ENCODE assay signal across 8 cellular contexts in the genomic region with DNA sequence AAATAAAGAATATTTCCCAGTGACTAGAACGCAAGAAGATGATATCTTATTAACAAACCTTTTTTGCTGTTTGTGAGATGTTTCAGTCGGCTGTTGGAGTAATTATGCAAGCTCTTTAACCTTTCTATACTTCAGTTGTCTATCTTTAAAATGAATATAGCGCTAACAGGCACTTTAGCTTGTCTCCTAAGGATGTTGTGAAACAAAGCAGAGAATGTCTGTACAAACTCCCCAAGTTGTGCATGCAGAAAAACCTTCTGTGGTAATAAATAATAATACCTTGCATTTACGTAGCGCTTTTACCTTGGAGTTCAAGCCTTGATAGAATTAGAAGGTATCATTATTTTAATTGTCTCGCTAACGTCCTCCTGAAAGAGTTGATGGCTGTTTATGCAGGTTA. TPM values are rescaled to one million over a fixed set of nuclear protein-coding genes. Genes with fewer than 3 reads are reported as not detected.
DNase-seq lines count a peak whose midpoint lies in the region; ATAC-seq and TF ChIP-seq lines count a peak whose summit lies in the region.

No MANE protein-coding gene starts in this region.

- H3K36me3 ChIP-seq in mesenchymal stem cell (ENCODE audit: control insufficient read depth in 1 of 2, insufficient read depth in 2 of 2, low read depth in 1 of 2, low read length in 2 of 2) = no peaks in the 10 kb centered on the region
- no peaks in the 10 kb centered on the region for H3K36me3 ChIP-seq in thymus (ENCODE audit: control insufficient read depth, insufficient read depth)
- no peaks in the 10 kb centered on the region for H3K36me3 ChIP-seq in adrenal gland (replicated peaks in 1 of 2)

- no peak overlapping the region for H2BK120ac ChIP-seq in mesenchymal stem cell (ENCODE audit: low read depth, low read length)

- peak overlapping the region; percentile 100 for H4K8ac ChIP-seq in mesenchymal stem cell (ENCODE audit: low read length)

- CTCF ChIA-PET in activated naive CD4-positive, alpha-beta T cell treated with anti-CD3 and anti-CD28 coated beads for 36 hours (lab: Charles Lee) = interaction anchor here (1.2 to 1.7 kb wide), 3 partner anchors 15 to 50 kb away, joined by 3 to 9 read pairs (median 3); no protein-coding TSS in a partner anchor

- H3K4me3 Mint-ChIP-seq in activated naive CD4-positive, alpha-beta T cell treated with anti-CD3 and anti-CD28 coated beads for 36 hours = peak overlapping the region; percentile 75
- peak overlapping the region; percentile 76 for H3K4me3 Mint-ChIP-seq in activated naive CD8-positive, alpha-beta T cell treated with anti-CD3 and anti-CD28 coated beads, Interleukin-2, amount 10 ng/mL, durations not matched to agents 7 days and 5 days

- DNase-seq in activated naive CD4-positive, alpha-beta T cell treated with anti-CD3 and anti-CD28 coated beads for 36 hours = no peak
- DNase-seq in activated naive CD4-positive, alpha-beta T cell (lab: John Stamatoyannopoulos, UW) = no peak
- DNase-seq in activated naive CD8-positive, alpha-beta T cell treated with anti-CD3 and anti-CD28 coated beads, Interleukin-2, amount 10 ng/mL, durations not matched to agents 7 days and 5 days = no peak
- DNase-seq in mesenchymal stem cell (peak; percentile 29), D341Med (ENCODE audit: low spot score) (no peak), SK-N-DZ (ENCODE audit: low spot score) (no peak), adrenal gland (no peak)

- no peak overlapping the region for H2BK5ac ChIP-seq in mesenchymal stem cell (ENCODE audit: low read depth, low read length, poor library complexity, severe bottlenecking)

- H3K27ac Mint-ChIP-seq in activated naive CD4-positive, alpha-beta T cell treated with anti-CD3 and anti-CD28 coated beads for 36 hours = peak overlapping the region; percentile 78
- H3K27ac Mint-ChIP-seq in activated naive CD8-positive, alpha-beta T cell treated with anti-CD3 and anti-CD28 coated beads, Interleukin-2, amount 10 ng/mL, durations not matched to agents 7 days and 5 days = peak overlapping the region; percentile 76

- H3K36me3 Mint-ChIP-seq in activated naive CD4-positive, alpha-beta T cell treated with anti-CD3 and anti-CD28 coated beads for 36 hours (ENCODE audit: low read depth) = peaks cover 10% of the 10 kb centered on the region
- H3K36me3 Mint-ChIP-seq in activated naive CD8-positive, alpha-beta T cell treated with anti-CD3 and anti-CD28 coated beads, Interleukin-2, amount 10 ng/mL, durations not matched to agents 7 days and 5 days = peaks cover 17% of the 10 kb centered on the region

- H3K27me3 ChIP-seq in mesenchymal stem cell (ENCODE audit: control insufficient read depth in 1 of 2, insufficient read depth in 1 of 2, low read length in 2 of 2) (no peaks in the 10 kb centered on the region), thymus (ENCODE audit: control insufficient read depth, insufficient read depth) (peaks cover 12% of the 10 kb centered on the region), adrenal gland (no peaks in the 10 kb centered on the region)

- H3K27me3 Mint-ChIP-seq in activated naive CD4-positive, alpha-beta T cell treated with anti-CD3 and anti-CD28 coated beads for 36 hours (ENCODE audit: low read depth) = no peaks in the 10 kb centered on the region
- H3K27me3 Mint-ChIP-seq in activated naive CD8-positive, alpha-beta T cell treated with anti-CD3 and anti-CD28 coated beads, Interleukin-2, amount 10 ng/mL, durations not matched to agents 7 days and 5 days = peaks cover 1% of the 10 kb centered on the region

- ATAC-seq in activated naive CD8-positive, alpha-beta T cell treated with anti-CD3 and anti-CD28 coated beads, Interleukin-2, amount 10 ng/mL, durations not matched to agents 7 days and 5 days (ENCODE audit: low read depth) = no peak

- no peak for TF ChIP-seq POLR2A in adrenal gland (IDR thresholded peaks at IDR 0.05)

- H2BK15ac ChIP-seq in mesenchymal stem cell (ENCODE audit: low read depth, poor library complexity, severe bottlenecking) = peak overlapping the region; percentile 99

- H3K9me3 ChIP-seq in mesenchymal stem cell (ENCODE audit: control insufficient read depth, low read length) = no peaks in the 10 kb centered on the region
- no peaks in the 10 kb centered on the region for H3K9me3 ChIP-seq in thymus (ENCODE audit: control insufficient read depth)
- no peaks in the 10 kb centered on the region for H3K9me3 ChIP-seq in adrenal gland (replicated peaks in 1 of 3)

- no peak overlapping the region for H3K4me2 ChIP-seq in mesenchymal stem cell (ENCODE audit: low read length, poor library complexity, severe bottlenecking)

- POLR2A ChIA-PET in activated naive CD8-positive, alpha-beta T cell treated with anti-CD3 and anti-CD28 coated beads, Interleukin-2, amount 10 ng/mL, durations not matched to agents 7 days and 5 days (lab: Charles Lee) = interaction anchor here (0.7 to 4.7 kb wide), 2 partner anchors 13 to 35 kb away, joined by 3 to 43 read pairs; no protein-coding TSS in a partner anchor

- peaks cover 14% of the 10 kb centered on the region for H3K4me1 ChIP-seq in mesenchymal stem cell (ENCODE audit: control insufficient read depth, insufficient read depth, low read depth, low read length)
- H3K4me1 ChIP-seq in thymus (ENCODE audit: control insufficient read depth, insufficient read depth, low read length) = peaks cover 6% of the 10 kb centered on the region
- H3K4me1 ChIP-seq in adrenal gland (replicated peaks in 1 of 2) = peaks cover 7 to 12% of the 10 kb centered on the region in 2 donors

- H2AK5ac ChIP-seq in mesenchymal stem cell (ENCODE audit: low read length, severe bottlenecking) = peak overlapping the region; percentile 5

- H4K91ac ChIP-seq in mesenchymal stem cell (ENCODE audit: low read length) = peak overlapping the region; percentile 100

- H3K23ac ChIP-seq in mesenchymal stem cell (ENCODE audit: low read length in 2 of 2) = no peak overlapping the region

- no peak overlapping the region for H3K27ac ChIP-seq in mesenchymal stem cell (ENCODE audit: low read length, poor library complexity, severe bottlenecking)
- peak overlapping the region; percentile 97 for H3K27ac ChIP-seq in thymus (ENCODE audit: low read depth)
- peak overlapping the region in 2 of 5 donors; percentile 96 to 99 for H3K27ac ChIP-seq in adrenal gland

- H2BK12ac ChIP-seq in mesenchymal stem cell (ENCODE audit: low read length in 2 of 2) = peak overlapping the region in 1 of 2 experiments; percentile 23

- no peak overlapping the region for H2AFZ ChIP-seq in mesenchymal stem cell (ENCODE audit: low read depth, low read length)

- peak overlapping the region; percentile 65 for H3K9ac ChIP-seq in mesenchymal stem cell (ENCODE audit: low read length)

- intact Hi-C loops in activated naive CD4-positive, alpha-beta T cell treated with anti-CD3 and anti-CD28 coated beads for 36 hours (cut with micrococcal nuclease) = loop anchor here (5.0 to 10.0 kb wide), 2 partner anchors 145 to 388 kb away; a partner anchor contains a TSS
- intact Hi-C loops in adrenal gland (cut with DNase I) = no loop called here

- H3K79me1 ChIP-seq in mesenchymal stem cell (replicated peaks; ENCODE audit: low read length, poor library complexity, severe bottlenecking) = no peaks in the 10 kb centered on the region

- TF ChIP-seq CTCF in adrenal gland (IDR thresholded peaks at IDR 0.05) = no peak

- H3K14ac ChIP-seq in mesenchymal stem cell (ENCODE audit: low read length in 2 of 2) = no peak overlapping the region

- H3K4me1 Mint-ChIP-seq in activated naive CD4-positive, alpha-beta T cell treated with anti-CD3 and anti-CD28 coated beads for 36 hours (ENCODE audit: low read depth) = peaks cover 39% of the 10 kb centered on the region
- H3K4me1 Mint-ChIP-seq in activated naive CD8-positive, alpha-beta T cell treated with anti-CD3 and anti-CD28 coated beads, Interleukin-2, amount 10 ng/mL, durations not matched to agents 7 days and 5 days = peaks cover 29% of the 10 kb centered on the region

- H3K4ac ChIP-seq in mesenchymal stem cell (ENCODE audit: low read depth in 1 of 2, low read length in 2 of 2) = no peak overlapping the region

- H3K9me3 Mint-ChIP-seq in activated naive CD4-positive, alpha-beta T cell treated with anti-CD3 and anti-CD28 coated beads for 36 hours = no peaks in the 10 kb centered on the region
- no peaks in the 10 kb centered on the region for H3K9me3 Mint-ChIP-seq in activated naive CD8-positive, alpha-beta T cell treated with anti-CD3 and anti-CD28 coated beads, Interleukin-2, amount 10 ng/mL, durations not matched to agents 7 days and 5 days

- WGBS in mesenchymal stem cell = 89% methylated on average over 4 of the region's 7 CpGs
- WGBS in thymus = 92% methylated on average over 7 of the region's 7 CpGs
- WGBS in adrenal gland, 4 donors = 81 to 87% (median 83%) methylated on average over 7 of the region's 7 CpGs

- peak overlapping the region in 1 of 2 experiments; percentile 100 for H3K18ac ChIP-seq in mesenchymal stem cell (ENCODE audit: low read depth in 1 of 2, low read length in 2 of 2)

- H3K4me3 ChIP-seq in mesenchymal stem cell (ENCODE audit: insufficient read depth in 1 of 2, low read depth in 1 of 2, low read length in 2 of 2) (peak overlapping the region in 1 of 2 experiments; percentile 2), thymus (ENCODE audit: low read length) (no peak overlapping the region), adrenal gland (no peak overlapping the region)

RNA-seq across cellular contexts. Expression of a gene that starts 1.9 kb away (rescaled TPM):
- 10 to 100 TPM; 57.7 to 58.8 TPM for total RNA-seq in activated naive CD4-positive, alpha-beta T cell treated with anti-CD3 and anti-CD28 coated beads for 36 hours
- total RNA-seq in activated naive CD8-positive, alpha-beta T cell treated with anti-CD3 and anti-CD28 coated beads, Interleukin-2, amount 10 ng/mL, durations not matched to agents 7 days and 5 days = 100 to 1,000 TPM; 128 to 134 TPM
- polyA plus RNA-seq in mesenchymal stem cell (2013, experiment 1 of 2) = 30.6 TPM
- polyA plus RNA-seq in mesenchymal stem cell (2013, experiment 2 of 2) = 28.6 TPM
- polyA plus RNA-seq in thymus (42.0 TPM), adrenal gland (10 to 100 TPM; 33.8 to 50.5 (median 36.4) TPM)
- polyA plus RNA-seq in SK-N-DZ (2014; cell fraction: cytosol; rRNA removed) = 11.9 and 12.6 TPM in 2 replicates
- 19.1 and 27.3 TPM in 2 replicates for polyA plus RNA-seq in SK-N-DZ (2014; cell fraction: nucleus; rRNA removed)
- total RNA-seq in adrenal gland = 10 to 100 TPM; 30.6 to 65.3 (median 53.5) TPM
